Comparison of ENCODE assay signal across 15 cellular contexts in genomic region chr18:24987271-24987932, GRCh38.
A peak's percentile ranks its signal among the peaks of the same experiment; 100 is the strongest.
DNase-seq lines count a peak whose midpoint lies in the region; ATAC-seq and TF ChIP-seq lines count a peak whose summit lies in the region.
"Had no signal": no experiment of that assay in that cellular context is flagged by ENCODE, and none has a peak within 500 bp of the region (broad histone marks: within the 10 kb centered on the region; RNA-seq: fewer than 3 reads in every experiment).

No MANE protein-coding gene starts in this region.

- in situ Hi-C loops in GM13977 (cut with MboI; ENCODE audit: low pct_unique_long_range_greater_than_20kb, low sequenced_read_pairs, unreplicated experiment) = no loop called here

- H3K36me3 Mint-ChIP-seq in brain = no peaks in the 10 kb centered on the region
- H3K36me3 Mint-ChIP-seq in naive thymus-derived CD8-positive, alpha-beta T cell = no peaks in the 10 kb centered on the region

- no peaks in the 10 kb centered on the region for H3K79me2 ChIP-seq in hepatocyte

- peaks cover 7% of the 10 kb centered on the region for H3K27me3 Mint-ChIP-seq in brain
- peaks cover 2 to 20% (median 9%) of the 10 kb centered on the region in 5 donors for H3K27me3 Mint-ChIP-seq in naive thymus-derived CD8-positive, alpha-beta T cell

- H3K9me3 Mint-ChIP-seq in brain = peaks cover 0 to 2% (median under 1%) of the 10 kb centered on the region in 5 experiments
- H3K9me3 Mint-ChIP-seq in naive thymus-derived CD8-positive, alpha-beta T cell = peaks cover 0 to 8% (median 0%) of the 10 kb centered on the region in 9 donors

- H3K4me3 Mint-ChIP-seq in brain = peak overlapping the region; percentile 25 to 88 (median 76)
- H3K4me3 Mint-ChIP-seq in naive thymus-derived CD8-positive, alpha-beta T cell = no peak overlapping the region

- H3K27ac ChIP-seq in hepatocyte (peak overlapping the region; percentile 59), ascending aorta (no peak overlapping the region)
- H3K27ac ChIP-seq: BLaER1 treated with 17β-estradiol and CSF1 and Interleukin-3, amounts not matched to agents 10 nM and 100 nM; body of pancreas had no signal

- H3K4me3 ChIP-seq in hepatocyte (no peak overlapping the region), ascending aorta (no peak overlapping the region)
- H3K4me3 ChIP-seq: BLaER1 treated with 17β-estradiol and CSF1 and Interleukin-3, amounts not matched to agents 10 nM and 100 nM; body of pancreas had no signal

- H3K4me1 ChIP-seq in hepatocyte (ENCODE audit: insufficient read depth) = peaks cover 18% of the 10 kb centered on the region
- H3K4me1 ChIP-seq in ascending aorta = no peaks in the 10 kb centered on the region
- H3K4me1 ChIP-seq: body of pancreas had no signal

- DNase-seq in ELF-1 (ENCODE audit: low read depth, low spot score) (peak; percentile 30), hepatocyte (ENCODE audit: low spot score) (peak; percentile 27), sciatic nerve (ENCODE audit: low spot score) (no peak), ascending aorta (ENCODE audit: low spot score in 2 of 2) (no peak), GM13977 (ENCODE audit: low spot score) (no peak)
- DNase-seq in naive thymus-derived CD8-positive, alpha-beta T cell = no peak
- DNase-seq: activated CD8-positive, alpha-beta memory T cell treated with anti-CD3 and anti-CD28 coated beads, Interleukin-2, amount 50 U/mL, for 48 hours; body of pancreas; foreskin melanocyte; HCEC 1CT; NCI-H1048; stimulated activated CD4-positive, alpha-beta T cell treated with anti-CD3 and anti-CD28 coated beads, Interleukin-2, amount 100 ng/mL, for 24 hours had no signal

- peak overlapping the region in 4 of 5 experiments; percentile 49 to 98 (median 97) for H3K27ac Mint-ChIP-seq in brain
- no peak overlapping the region for H3K27ac Mint-ChIP-seq in naive thymus-derived CD8-positive, alpha-beta T cell

- H3K9me2 ChIP-seq in hepatocyte (replicated peaks; ENCODE audit: insufficient read depth) = no peaks in the 10 kb centered on the region

- H3K4me1 Mint-ChIP-seq in brain = peaks cover 62% of the 10 kb centered on the region
- H3K4me1 Mint-ChIP-seq in naive thymus-derived CD8-positive, alpha-beta T cell = peaks cover 0 to 2% (median 0%) of the 10 kb centered on the region in 4 donors

- POLR2A ChIA-PET in naive thymus-derived CD8-positive, alpha-beta T cell (lab: Charles Lee) = no interaction called here

- WGBS in hepatocyte (ENCODE audit: low lambda C conversion rate, missing lambda C conversion rate) = 44% methylated on average over 8 of the region's 8 CpGs

- peak; percentile 50 for ATAC-seq in sciatic nerve
- no peak for ATAC-seq in naive thymus-derived CD8-positive, alpha-beta T cell
- ATAC-seq in HG02759 (IDR thresholded peaks at IDR 0.05; ENCODE audit: unreplicated experiment) = no peak
- ATAC-seq: body of pancreas had no signal

- no peak for TF ChIP-seq CTCF in brain (conservative IDR thresholded peaks at IDR 0.05)
- TF ChIP-seq CTCF in hepatocyte (IDR thresholded peaks at IDR 0.05; ENCODE audit: poor library complexity) = no peak
- no peak for TF ChIP-seq CTCF in ascending aorta (IDR thresholded peaks at IDR 0.05)
- no peak for TF ChIP-seq CTCF in GM13977 (IDR thresholded peaks at IDR 0.05; ENCODE audit: extremely low read depth, insufficient read depth, missing control alignments)

- peak overlapping the region; percentile 34 for H3K4me2 ChIP-seq in hepatocyte
- H3K4me2 ChIP-seq: BLaER1 treated with 17β-estradiol and CSF1 and Interleukin-3, amounts not matched to agents 10 nM and 100 nM had no signal

- H4K20me1 ChIP-seq in hepatocyte (ENCODE audit: insufficient read depth, poor library complexity, severe bottlenecking) = no peaks in the 10 kb centered on the region
- H4K20me1 ChIP-seq: BLaER1 treated with 17β-estradiol and CSF1 and Interleukin-3, amounts not matched to agents 10 nM and 100 nM had no signal

- no peak overlapping the region for H2AFZ ChIP-seq in hepatocyte

- H3K27me3 ChIP-seq in hepatocyte (no peaks in the 10 kb centered on the region), ascending aorta (no peaks in the 10 kb centered on the region)
- H3K27me3 ChIP-seq: body of pancreas had no signal

- H3K9me3 ChIP-seq in hepatocyte (ENCODE audit: low read depth) = no peaks in the 10 kb centered on the region
- no peaks in the 10 kb centered on the region for H3K9me3 ChIP-seq in ascending aorta
- H3K9me3 ChIP-seq: BLaER1 treated with 17β-estradiol and CSF1 and Interleukin-3, amounts not matched to agents 10 nM and 100 nM; body of pancreas had no signal

- intact Hi-C loops in sciatic nerve (cut with DNase I) (no loop called here), ascending aorta (cut with DNase I) (no loop called here)

- no peaks in the 10 kb centered on the region for H3K36me3 ChIP-seq in hepatocyte (replicated peaks; ENCODE audit: insufficient read depth, low read depth)
- H3K36me3 ChIP-seq in ascending aorta = no peaks in the 10 kb centered on the region
- H3K36me3 ChIP-seq: BLaER1 treated with 17β-estradiol and CSF1 and Interleukin-3, amounts not matched to agents 10 nM and 100 nM had no signal

Comparison
In these comparisons a context has a peak if more than half of its experiments do, and no peak if none do; other contexts are left out.
1. DNase-seq: peak in ELF-1 (single experiment) and hepatocyte (single experiment); none in sciatic nerve (single experiment), naive thymus-derived CD8-positive, alpha-beta T cell (0 of 10), ascending aorta (0 of 2) and GM13977 (single experiment).
2. H3K27ac Mint-ChIP-seq: peak in brain (4 of 5); none in naive thymus-derived CD8-positive, alpha-beta T cell (0 of 10).
3. H3K4me3 Mint-ChIP-seq: peak in brain (5 of 5); none in naive thymus-derived CD8-positive, alpha-beta T cell (0 of 10).